ENCODE assay signal across 8 cellular contexts in the genomic region with DNA sequence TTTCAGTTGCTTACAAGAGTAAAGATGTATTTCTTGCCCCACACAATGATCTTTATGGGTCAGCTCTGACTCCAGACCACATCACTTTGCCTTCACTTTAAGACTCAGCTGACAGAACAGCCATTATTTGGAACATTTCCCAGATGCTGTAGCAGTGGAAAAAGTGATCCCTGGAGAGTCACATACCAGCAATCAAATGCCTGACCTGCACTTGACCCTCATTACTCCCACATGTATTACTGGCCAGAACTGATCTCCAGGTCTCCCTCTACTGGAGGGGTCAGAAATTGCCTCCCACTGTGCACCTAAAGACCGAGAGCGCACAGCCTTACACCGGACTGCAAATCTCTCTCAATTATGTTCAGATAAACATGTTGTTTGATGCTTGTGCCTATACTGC.
DNase-seq lines count a peak whose midpoint lies in the region; ATAC-seq lines count a peak whose summit lies in the region.

No MANE protein-coding gene starts in this region.

- H3K4ac ChIP-seq in mesenchymal stem cell (ENCODE audit: low read depth in 1 of 2, low read length in 2 of 2), result no peak overlapping the region

- no peak overlapping the region for H3K27ac ChIP-seq in mesenchymal stem cell (ENCODE audit: low read length, poor library complexity, severe bottlenecking)

- no peak overlapping the region for H2BK5ac ChIP-seq in mesenchymal stem cell (ENCODE audit: low read depth, low read length, poor library complexity, severe bottlenecking)

- no peak overlapping the region for H3K18ac ChIP-seq in mesenchymal stem cell (ENCODE audit: low read depth in 1 of 2, low read length in 2 of 2)

- H2BK120ac ChIP-seq in mesenchymal stem cell (ENCODE audit: low read depth, low read length), result no peak overlapping the region

- H2BK12ac ChIP-seq in mesenchymal stem cell (ENCODE audit: low read length in 2 of 2), result no peak overlapping the region

- H3K79me1 ChIP-seq in mesenchymal stem cell (replicated peaks; ENCODE audit: low read length, poor library complexity, severe bottlenecking), result no peaks in the 10 kb centered on the region

- ATAC-seq in GM18861 (IDR thresholded peaks at IDR 0.05; ENCODE audit: unreplicated experiment), result no peak

- no peak overlapping the region for H4K8ac ChIP-seq in mesenchymal stem cell (ENCODE audit: low read length)

- no peaks in the 10 kb centered on the region for H3K4me1 ChIP-seq in mesenchymal stem cell (ENCODE audit: control insufficient read depth, insufficient read depth, low read depth, low read length)

- peak overlapping the region; percentile 78 for H3K9ac ChIP-seq in mesenchymal stem cell (ENCODE audit: low read length)

- peak; percentile 29 for DNase-seq in Caki2 (ENCODE audit: low read depth)
- DNase-seq in LHCN-M2 (ENCODE audit: low read depth), result peak; percentile 98
- peak; percentile 78 for DNase-seq in brain pericyte (ENCODE audit: low read depth, low spot score)
- DNase-seq in mesenchymal stem cell, result peak; percentile 50
- no peak for DNase-seq in medulla oblongata (ENCODE audit: extremely low spot score)
- DNase-seq in stimulated activated CD4-positive, alpha-beta T cell treated with anti-CD3 and anti-CD28 coated beads, Interleukin-1b, Interleukin-23, amount 100 ng/mL, for 48 hours, result no peak
- DNase-seq in NCI-H345 (lab: John Stamatoyannopoulos, UW), result no peak

- H2AK5ac ChIP-seq in mesenchymal stem cell (ENCODE audit: low read length, severe bottlenecking), result no peak overlapping the region

- H3K27me3 ChIP-seq in mesenchymal stem cell (ENCODE audit: control insufficient read depth in 1 of 2, insufficient read depth in 1 of 2, low read length in 2 of 2), result no peaks in the 10 kb centered on the region

- H3K14ac ChIP-seq in mesenchymal stem cell (ENCODE audit: low read length in 2 of 2), result no peak overlapping the region

- no peak overlapping the region for H4K91ac ChIP-seq in mesenchymal stem cell (ENCODE audit: low read length)

- no peak overlapping the region for H2AFZ ChIP-seq in mesenchymal stem cell (ENCODE audit: low read depth, low read length)

- H3K9me3 ChIP-seq in mesenchymal stem cell (ENCODE audit: control insufficient read depth, low read length), result no peaks in the 10 kb centered on the region

- H3K36me3 ChIP-seq in mesenchymal stem cell (ENCODE audit: control insufficient read depth in 1 of 2, insufficient read depth in 2 of 2, low read depth in 1 of 2, low read length in 2 of 2), result no peaks in the 10 kb centered on the region

- no peak overlapping the region for H2BK15ac ChIP-seq in mesenchymal stem cell (ENCODE audit: low read depth, poor library complexity, severe bottlenecking)

- H3K23ac ChIP-seq in mesenchymal stem cell (ENCODE audit: low read length in 2 of 2), result no peak overlapping the region

- no peak overlapping the region for H3K4me3 ChIP-seq in mesenchymal stem cell (ENCODE audit: insufficient read depth in 1 of 2, low read depth in 1 of 2, low read length in 2 of 2)

- 81% methylated on average over 3 of the region's 3 CpGs for WGBS in mesenchymal stem cell

- in situ Hi-C loops in Caki2 (cut with HindIII; ENCODE audit: low pct_unique_long_range_greater_than_20kb, low sequenced_read_pairs), result no loop called here

- H3K4me2 ChIP-seq in mesenchymal stem cell (ENCODE audit: low read length, poor library complexity, severe bottlenecking), result no peak overlapping the region

Comparison
In these comparisons a context has a peak if more than half of its experiments do, and no peak if none do; other contexts are left out.
1. DNase-seq: peak in Caki2 (single experiment), LHCN-M2 (single experiment), brain pericyte (single experiment) and mesenchymal stem cell (single experiment); none in medulla oblongata (single experiment), stimulated activated CD4-positive, alpha-beta T cell treated with anti-CD3 and anti-CD28 coated beads, Interleukin-1b, Interleukin-23, amount 100 ng/mL, for 48 hours (single experiment) and NCI-H345 (single experiment).